In genomic region chr20:31951530-31952453, GRCh38 we compare ENCODE assay signal across 8 cellular contexts. TPM values are rescaled to one million over a fixed set of nuclear protein-coding genes. Genes with fewer than 3 reads are reported as not detected.
A peak's percentile ranks its signal among the peaks of the same experiment; 100 is the strongest.
DNase-seq lines count a peak whose midpoint lies in the region; ATAC-seq and TF ChIP-seq lines count a peak whose summit lies in the region.

TSS of gene PDRG1 (minus strand) at chr20:31952046. CDS start at chr20:31951961, 85 bp downstream.

- ATAC-seq in GM18499 (IDR thresholded peaks at IDR 0.05; ENCODE audit: insufficient read depth, unreplicated experiment) = peak; percentile 86
- ATAC-seq in HG02938 (IDR thresholded peaks at IDR 0.05; ENCODE audit: unreplicated experiment) = peak; percentile 81
- peak; percentile 98 to 100 (median 99) for ATAC-seq in psoas muscle

- peaks cover 0 to 16% of the 10 kb centered on the region in 2 donors for H3K4me1 ChIP-seq in right atrium auricular region
- peaks cover 11% of the 10 kb centered on the region for H3K4me1 ChIP-seq in psoas muscle
- H3K4me1 ChIP-seq in uterus = no peaks in the 10 kb centered on the region

- H3K9me3 ChIP-seq in right atrium auricular region (peaks cover 0 to 3% of the 10 kb centered on the region in 2 donors), psoas muscle (no peaks in the 10 kb centered on the region), uterus (no peaks in the 10 kb centered on the region)

- H3K27me3 ChIP-seq in right atrium auricular region (no peaks in the 10 kb centered on the region), psoas muscle (ENCODE audit: insufficient read depth in 3 of 3, low read length in 2 of 3) (peaks cover 0 to 11% (median 0%) of the 10 kb centered on the region in 3 donors), uterus (no peaks in the 10 kb centered on the region)

- 0 to 1% (median 1%) methylated on average over 61 to 63 of the region's 63 CpGs for WGBS in psoas muscle, 3 donors

- TF ChIP-seq POLR2A in uterus (IDR thresholded peaks at IDR 0.05) = peak; percentile 67 to 68

- H3K4me3 ChIP-seq in right atrium auricular region (peak within 1 kb of the TSS; percentile 83 to 95), psoas muscle (peak within 1 kb of the TSS; percentile 95), uterus (peak within 1 kb of the TSS; percentile 62 to 83)

- H3K27ac ChIP-seq in right atrium auricular region (peak within 1 kb of the TSS; percentile 79 to 82), psoas muscle (peak within 1 kb of the TSS; percentile 85), uterus (peak within 1 kb of the TSS; percentile 53 to 81)

- peaks cover 30% of the 10 kb centered on the region for H3K36me3 ChIP-seq in right atrium auricular region
- peaks cover 4 to 37% of the 10 kb centered on the region in 2 donors for H3K36me3 ChIP-seq in psoas muscle (ENCODE audit: insufficient read depth in 1 of 2, low read depth in 1 of 2)
- H3K36me3 ChIP-seq in uterus = no peaks in the 10 kb centered on the region

- peak; percentile 87 for DNase-seq in NCI-H1694 (lab: John Stamatoyannopoulos, UW)
- peak; percentile 92 for DNase-seq in amniotic stem cell (lab: John Stamatoyannopoulos, UW)
- DNase-seq in right atrium auricular region (ENCODE audit: low spot score) = peak; percentile 94
- DNase-seq in psoas muscle = peak; percentile 96 to 98
- DNase-seq in uterus = peak; percentile 94 to 95

- intact Hi-C loops in T-helper 1 cell treated with Interleukin-12 subunit alpha and Interleukin-12 subunit beta and Interleukin-4 antibody, amounts not matched to agents 30 ng/mL and 1 ng/mL, for 36 hours (cut with micrococcal nuclease) = loop anchor here (1.0 to 10.0 kb wide), 13 partner anchors 17 to 871 kb away; partner anchors contain the start of genes ASXL1, DNMT3B, PLAGL2 and POFUT1
- intact Hi-C loops in psoas muscle (cut with DNase I) = loop anchor here (2.0 to 5.0 kb wide), 3 partner anchors 99 to 129 kb away; no protein-coding TSS in a partner anchor
- intact Hi-C loops in uterus (cut with DNase I; ENCODE audit: low total_unique reads) = loop anchor here (10.0 kb wide), 1 partner anchor 107 kb away; the partner anchor contains the start of gene FOXS1

- TF ChIP-seq CTCF in right atrium auricular region (IDR thresholded peaks at IDR 0.05) = peak; percentile 88 to 99
- TF ChIP-seq CTCF in psoas muscle (IDR thresholded peaks at IDR 0.05) = peak; percentile 92
- peak; percentile 94 to 99 (median 98) for TF ChIP-seq CTCF in uterus (IDR thresholded peaks at IDR 0.05)

RNA-seq across cellular contexts. Expression of gene PDRG1, which starts in this region (rescaled TPM):
- 12.7 and 13.0 TPM in 2 replicates for total RNA-seq in T-helper 1 cell treated with Interleukin-12 subunit alpha and Interleukin-12 subunit beta and Interleukin-4 antibody, amounts not matched to agents 30 ng/mL and 1 ng/mL, for 36 hours
- total RNA-seq in right atrium auricular region (1 to 10 TPM; 4.9 to 5.7 TPM), psoas muscle (10 to 100 TPM in 2 of 4 donors, 1 to 10 TPM in 2; 7.8 to 15.8 (median 11.1) TPM), uterus (100 to 1,000 TPM in 1 of 4 donors, 10 to 100 TPM in 1, 1 to 10 TPM in 2; 1.2 to 109 (median 9.5) TPM)
- 10 to 100 TPM; 12.9 to 37.5 (median 32.4) TPM for polyA plus RNA-seq in psoas muscle

Comparison
In these comparisons a context has a peak if more than half of its experiments do, and no peak if none do; other contexts are left out.
1. Peak in every context shown above with its lines: DNase-seq, ATAC-seq, H3K4me3 ChIP-seq and H3K27ac ChIP-seq.